ENCODE assay signal across 8 cellular contexts in the genomic region with DNA sequence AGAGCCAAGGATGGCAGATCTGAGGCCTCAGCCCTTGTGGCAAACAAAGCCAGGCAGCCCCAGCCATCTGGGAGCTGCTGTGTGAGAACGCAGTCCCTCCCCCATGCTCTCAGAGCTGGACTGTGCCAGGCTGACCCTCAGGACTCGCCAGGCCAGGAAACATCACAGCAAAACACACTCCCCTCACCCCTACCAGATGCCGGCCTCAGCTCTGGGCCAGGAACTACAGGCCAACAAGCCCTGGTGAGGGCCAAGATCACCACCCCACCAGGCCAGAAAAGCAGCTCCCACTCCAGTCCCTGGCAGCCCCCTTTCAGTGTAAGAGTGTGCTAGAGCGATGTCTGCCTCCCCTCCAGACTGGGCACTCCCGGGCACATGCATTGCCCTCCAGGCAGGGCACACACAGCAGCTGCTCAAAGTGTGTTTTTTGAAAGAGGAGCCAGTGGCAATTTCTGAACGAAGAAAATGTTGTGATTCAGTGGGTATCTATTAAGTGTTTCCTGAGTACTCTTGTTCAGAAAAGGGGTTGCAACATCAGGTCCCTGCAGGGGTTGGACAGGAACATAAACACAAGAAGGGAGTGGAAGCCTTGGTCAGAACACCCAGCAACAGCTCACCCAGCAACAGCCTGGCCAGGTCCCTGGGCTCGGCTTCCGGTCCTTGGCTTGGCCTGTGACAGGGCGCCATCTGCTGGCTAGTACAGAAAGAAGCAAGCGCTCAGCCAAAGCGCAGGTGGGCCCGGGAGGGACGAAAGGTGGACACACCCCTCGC. TPM values are rescaled to one million over a fixed set of nuclear protein-coding genes. Genes with fewer than 3 reads are reported as not detected.
DNase-seq lines count a peak whose midpoint lies in the region; ATAC-seq and TF ChIP-seq lines count a peak whose summit lies in the region.

No MANE protein-coding gene starts in this region.

- peak; percentile 74 for ATAC-seq in HG02623 (IDR thresholded peaks at IDR 0.05; ENCODE audit: unreplicated experiment)
- ATAC-seq in T-helper 17 cell = peak; percentile 98
- peak; percentile 98 for ATAC-seq in left ventricle myocardium superior

- H3K9me3 ChIP-seq in T-helper 17 cell (ENCODE audit: control insufficient read depth, low read length, poor library complexity, severe bottlenecking) (no peaks in the 10 kb centered on the region), uterus (no peaks in the 10 kb centered on the region)

- H3K4me1 ChIP-seq in rectal smooth muscle tissue (ENCODE audit: control insufficient read depth, insufficient read depth, low read length) = peaks cover 17% of the 10 kb centered on the region
- peaks cover 0 to 9% of the 10 kb centered on the region in 2 donors for H3K4me1 ChIP-seq in uterus

- peak overlapping the region; percentile 61 for H3K4me3 Mint-ChIP-seq in T-helper 17 cell

- TF ChIP-seq CTCF in GM10248 (IDR thresholded peaks at IDR 0.05; ENCODE audit: control extremely low read depth, extremely low read depth, low read depth, missing control alignments) (peak; percentile 95), uterus (IDR thresholded peaks at IDR 0.05) (peak; percentile 90 to 99 (median 98))

- no peaks in the 10 kb centered on the region for H3K27me3 ChIP-seq in rectal smooth muscle tissue (ENCODE audit: control insufficient read depth, insufficient read depth, low read length)
- no peaks in the 10 kb centered on the region for H3K27me3 ChIP-seq in uterus

- H3K36me3 ChIP-seq in rectal smooth muscle tissue (ENCODE audit: control insufficient read depth, insufficient read depth, low read length) (no peaks in the 10 kb centered on the region), uterus (no peaks in the 10 kb centered on the region)

- H3K36me3 Mint-ChIP-seq in T-helper 17 cell (ENCODE audit: low read depth) = peaks cover 3% of the 10 kb centered on the region

- H3K4me1 Mint-ChIP-seq in T-helper 17 cell = peaks cover 17% of the 10 kb centered on the region

- H3K27ac ChIP-seq in angular gyrus (ENCODE audit: low read depth, low read length) = peak overlapping the region; percentile 76
- peak overlapping the region; percentile 80 for H3K27ac ChIP-seq in rectal smooth muscle tissue (ENCODE audit: low read depth, low read length)
- peak overlapping the region; percentile 88 to 95 for H3K27ac ChIP-seq in uterus

- H3K9ac ChIP-seq in rectal smooth muscle tissue (ENCODE audit: low read length) = no peak overlapping the region

- H3K27me3 Mint-ChIP-seq in T-helper 17 cell = no peaks in the 10 kb centered on the region

- CTCF ChIA-PET in GM10248 (lab: Yijun Ruan, JAX) = interaction anchor here (0.6 to 12.1 kb wide), 63 partner anchors 10 to 407 kb away, joined by 3 to 529 read pairs (median 4); partner anchors contain the start of genes EIF4EBP2, PPA1 and TYSND1

- no peak overlapping the region for H3K27ac Mint-ChIP-seq in T-helper 17 cell

- POLR2A ChIA-PET in GM10248 (lab: Yijun Ruan, JAX) = interaction anchor here (1.2 kb wide), 1 partner anchor 143 kb away, joined by 4 read pairs; no protein-coding TSS in a partner anchor

- TF ChIP-seq POLR2A in uterus (IDR thresholded peaks at IDR 0.05) = peak in 1 of 2 donors; percentile 29

- intact Hi-C loops in left ventricle myocardium superior (cut with micrococcal nuclease) = loop anchor here (5.0 kb wide), 1 partner anchor 137 kb away; no protein-coding TSS in a partner anchor
- intact Hi-C loops in uterus (cut with DNase I; ENCODE audit: low total_unique reads) = loop anchor here (2.0 kb wide), 1 partner anchor 141 kb away; no protein-coding TSS in a partner anchor

- DNase-seq in GM10248 (ENCODE audit: extremely low spot score) = peak; percentile 88
- DNase-seq in NCI-H1436 treated with DMSO at 0.1 percent for 48 hours (lab: John Stamatoyannopoulos, UW) = peak; percentile 8
- peak; percentile 69 to 76 (median 70) for DNase-seq in T-helper 17 cell
- peak; percentile 92 for DNase-seq in left ventricle myocardium superior
- DNase-seq in uterus = peak; percentile 92 to 97

- H3K4me3 ChIP-seq in rectal smooth muscle tissue (ENCODE audit: low read length) (peak overlapping the region; percentile 14), uterus (peak overlapping the region in 1 of 2 donors; percentile 10)

RNA-seq across cellular contexts. Expression of gene LRRC20, which starts 18.2 kb away (rescaled TPM):
- total RNA-seq in T-helper 17 cell (1 to 10 TPM; 1.9 to 2.5 TPM), left ventricle myocardium superior (60.9 TPM), uterus (10 to 100 TPM in 1 of 4 donors, 1 to 10 TPM in 2, under 1 TPM in 1; 0.29 to 12.1 (median 3.8) TPM)

RNA-seq across cellular contexts. Expression of gene EIF4EBP2, which starts 39.8 kb away (rescaled TPM):
- total RNA-seq in T-helper 17 cell (10 to 100 TPM; 44.2 to 49.5 TPM), left ventricle myocardium superior (88.4 TPM), uterus (10 to 100 TPM; 26.9 to 70.3 (median 46.3) TPM)

Comparison
In these comparisons a context has a peak if more than half of its experiments do, and no peak if none do; other contexts are left out.
1. DNase-seq: peak in every context shown above with its lines; median percentile 94 in uterus; 92 in left ventricle myocardium superior; 88 in GM10248; 70 in T-helper 17 cell; 8 in NCI-H1436 treated with DMSO at 0.1 percent for 48 hours.